In the genomic region with DNA sequence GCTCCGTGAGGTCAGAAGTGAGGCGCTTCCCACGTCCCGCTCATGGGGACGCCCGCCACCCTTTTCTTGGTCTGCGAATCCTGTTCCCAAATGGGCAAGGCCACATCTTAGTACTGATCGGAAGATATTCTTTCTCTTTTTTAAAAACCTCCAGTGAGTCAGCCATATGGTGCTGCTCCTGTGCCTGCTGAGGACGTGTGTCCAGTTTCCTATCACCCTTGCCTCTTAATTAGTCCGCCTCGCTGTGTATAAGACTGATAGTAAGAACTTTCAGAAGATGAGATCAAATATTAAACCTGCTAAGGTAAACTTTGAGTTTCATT, we compare ENCODE assay signal across 8 cellular contexts. TPM values are rescaled to one million over a fixed set of nuclear protein-coding genes. Genes with fewer than 3 reads are reported as not detected.
DNase-seq lines count a peak whose midpoint lies in the region; FAIRE-seq and TF ChIP-seq lines count a peak whose summit lies in the region.

No MANE protein-coding gene starts in this region.

- TF ChIP-seq EP300 in tibial nerve (IDR thresholded peaks at IDR 0.05), result no peak

- peak overlapping the region; percentile 90 for H3K4me3 ChIP-seq in lower leg skin (ENCODE audit: low read depth, poor library complexity, severe bottlenecking)
- peak overlapping the region; percentile 66 to 92 (median 80) for H3K4me3 ChIP-seq in tibial nerve

- H3K27me3 ChIP-seq in tibial nerve, result no peaks in the 10 kb centered on the region

- intact Hi-C loops in lower leg skin (cut with DNase I; ENCODE audit: low total_unique reads), result no loop called here

- no peak for TF ChIP-seq CTCF in lower leg skin (IDR thresholded peaks at IDR 0.05)
- no peak for TF ChIP-seq CTCF in tibial nerve (IDR thresholded peaks at IDR 0.05)

- no peak for TF ChIP-seq POLR2A in lower leg skin (IDR thresholded peaks at IDR 0.05)
- no peak for TF ChIP-seq POLR2A in tibial nerve (IDR thresholded peaks at IDR 0.05)

- no peaks in the 10 kb centered on the region for H3K36me3 ChIP-seq in tibial nerve

- H3K9me3 ChIP-seq in tibial nerve, result no peaks in the 10 kb centered on the region

- FAIRE-seq in GM19239 (lab: Jason Lieb, UNC), result peak; percentile 31

- 0% methylated on average over 11 of the region's 11 CpGs for WGBS in lower leg skin, 2 donors
- 0 to 2% methylated on average over 11 of the region's 11 CpGs for WGBS in tibial nerve, 2 donors

- H3K27ac ChIP-seq in caudate nucleus (ENCODE audit: low read depth, low read length), result peak overlapping the region; percentile 91
- H3K27ac ChIP-seq in tibial nerve, result peak overlapping the region; percentile 81 to 96 (median 92)

- DNase-seq in AG08396 (ENCODE audit: low spot score) (peak; percentile 40), GM19239 (ENCODE audit: insufficient read length, low spot score) (no peak), LHCN-M2 (ENCODE audit: low read depth) (peak; percentile 34), caudate nucleus (lab: John Stamatoyannopoulos, UW) (no peak), lower leg skin (ENCODE audit: low spot score in 2 of 2) (peak in 1 of 2 donors; percentile 52), tibial nerve (ENCODE audit: low spot score in 2 of 2) (peak in 1 of 2 donors; percentile 10), KG1 (lab: John Stamatoyannopoulos, UW) (no peak)
- DNase-seq in activated CD4-positive, alpha-beta T cell treated with anti-CD3 and anti-CD28 coated beads for 1 hour, result no peak

- peaks cover 0 to 49% (median 16%) of the 10 kb centered on the region in 4 donors for H3K4me1 ChIP-seq in tibial nerve

RNA-seq across cellular contexts. Expression of gene UBA5, which starts 0.6 kb away (rescaled TPM):
- total RNA-seq in LHCN-M2 (2014; rRNA removed), result 40.4 and 45.7 TPM in 2 replicates
- 16.9 TPM for polyA plus RNA-seq in LHCN-M2 (2012)
- 10 to 100 TPM; 23.3 to 35.0 (median 29.0) TPM for total RNA-seq in lower leg skin
- total RNA-seq in tibial nerve, result 10 to 100 TPM; 19.9 to 50.9 (median 34.4) TPM

RNA-seq across cellular contexts. Expression of gene ACAD11, which starts 1.1 kb away (rescaled TPM):
- total RNA-seq in LHCN-M2 (2014; rRNA removed) (13.1 and 24.5 TPM in 2 replicates), lower leg skin (10 to 100 TPM in 3 of 4 donors, 1 to 10 TPM in 1; 9.1 to 20.1 (median 16.0) TPM), tibial nerve (10 to 100 TPM; 39.2 to 69.9 (median 59.4) TPM)
- 6.9 TPM for polyA plus RNA-seq in LHCN-M2 (2012)

Comparison
In these comparisons a context has a peak if more than half of its experiments do, and no peak if none do; other contexts are left out.
1. DNase-seq: peak in AG08396 (single experiment) and LHCN-M2 (single experiment); none in GM19239 (single experiment), caudate nucleus (0 of 61), KG1 (single experiment) and activated CD4-positive, alpha-beta T cell treated with anti-CD3 and anti-CD28 coated beads for 1 hour (single experiment).